8 cellular contexts compared by ENCODE assay signal in the genomic region with DNA sequence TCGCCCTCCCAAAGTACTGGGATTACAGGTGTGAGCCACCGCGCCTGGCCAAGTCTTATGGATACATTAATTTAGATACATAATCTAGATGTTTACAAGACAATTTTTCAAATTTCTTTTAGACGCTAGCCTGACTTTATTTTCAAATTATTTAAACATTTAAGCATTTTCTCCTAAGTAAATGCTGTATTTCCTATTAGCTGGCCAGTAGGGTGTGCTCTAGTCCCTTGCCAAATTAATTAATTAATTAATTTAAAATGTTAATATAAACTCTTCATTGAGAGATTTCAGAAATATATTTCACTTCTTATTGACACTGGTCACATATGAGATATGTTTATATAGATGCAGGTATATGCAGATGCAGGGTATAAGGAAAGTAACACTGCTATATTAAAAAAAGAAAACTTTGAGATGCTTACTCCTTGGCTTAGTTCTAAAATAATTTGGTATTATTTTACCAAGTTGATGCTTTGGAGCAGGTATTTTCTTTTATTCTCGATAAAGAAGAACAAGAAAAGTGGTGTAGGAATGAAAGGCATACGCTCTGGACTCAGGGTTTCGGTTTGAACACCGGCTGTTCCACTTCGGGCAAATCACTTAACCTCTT. TPM values are rescaled to one million over a fixed set of nuclear protein-coding genes. Genes with fewer than 3 reads are reported as not detected.
DNase-seq lines count a peak whose midpoint lies in the region; ATAC-seq, FAIRE-seq and TF ChIP-seq lines count a peak whose summit lies in the region.
"Had no signal": no experiment of that assay in that cellular context is flagged by ENCODE, and none has a peak within 500 bp of the region (broad histone marks: within the 10 kb centered on the region; RNA-seq: fewer than 3 reads in every experiment).

No MANE protein-coding gene starts in this region.

- no peaks in the 10 kb centered on the region for H3K9me2 ChIP-seq in DOHH2 (replicated peaks; ENCODE audit: control insufficient read depth, low read length)

- no peak overlapping the region for H3K4me3 ChIP-seq in DOHH2 (ENCODE audit: low read length)
- H3K4me3 ChIP-seq: SK-N-MC had no signal

- FAIRE-seq in islet of Langerhans (lab: Jason Lieb, UNC), result peak; percentile 94

- no peak overlapping the region for H3K27ac ChIP-seq in DOHH2 (ENCODE audit: low read depth, low read length)
- H3K27ac ChIP-seq: SK-N-MC had no signal

- no peaks in the 10 kb centered on the region for H4K20me1 ChIP-seq in DOHH2 (ENCODE audit: control insufficient read depth, insufficient read depth, low read depth, low read length)

- no peaks in the 10 kb centered on the region for H3K9me3 ChIP-seq in DOHH2 (ENCODE audit: control insufficient read depth, insufficient read depth, low read length)

- peaks cover 7% of the 10 kb centered on the region for H3K27me3 Mint-ChIP-seq in WTC11 (ENCODE audit: low read depth)

- H3K27me3 ChIP-seq in DOHH2 (ENCODE audit: control insufficient read depth, low read length), result peaks cover 7% of the 10 kb centered on the region; the same call in 1 of the 2 replicates

- H3K36me3 Mint-ChIP-seq in WTC11, result no peaks in the 10 kb centered on the region

- no peaks in the 10 kb centered on the region for H3K79me2 ChIP-seq in DOHH2 (ENCODE audit: control insufficient read depth, low read length)

- H3K4me3 Mint-ChIP-seq in WTC11, result no peak overlapping the region

- H3F3A ChIP-seq in DOHH2 (ENCODE audit: control insufficient read depth, insufficient read depth), result no peaks in the 10 kb centered on the region

- POLR2A ChIA-PET in WTC11 (lab: Charles Lee), result no interaction called here

- no peak overlapping the region for H3K27ac Mint-ChIP-seq in WTC11

- H3K4me1 ChIP-seq in DOHH2 (ENCODE audit: control insufficient read depth, low read length), result peaks cover 3% of the 10 kb centered on the region

- CTCF ChIA-PET in WTC11 (lab: Charles Lee), result interaction anchor here (0.7 to 7.7 kb wide), 10 partner anchors 16 to 318 kb away, joined by 3 to 70 read pairs (median 4); no protein-coding TSS in a partner anchor

- no peaks in the 10 kb centered on the region for H3K36me3 ChIP-seq in DOHH2 (ENCODE audit: control insufficient read depth, low read length)

- H3K4me1 Mint-ChIP-seq in WTC11, result peaks cover 27% of the 10 kb centered on the region

- no peaks in the 10 kb centered on the region for H3K9me3 Mint-ChIP-seq in WTC11

- ATAC-seq in WTC11 (no peak), GM21528 (IDR thresholded peaks at IDR 0.05; ENCODE audit: low FRiP score, unreplicated experiment) (no peak)

- peak; percentile 31 for TF ChIP-seq CTCF in DOHH2 (IDR thresholded peaks at IDR 0.05; ENCODE audit: low read depth, low read length, poor library complexity, severe bottlenecking)
- peak; percentile 30; the same call in 1 of the 2 replicates for TF ChIP-seq CTCF in WTC11 (IDR thresholded peaks at IDR 0.05)

- no peak overlapping the region for H3K4me2 ChIP-seq in DOHH2 (ENCODE audit: low read length)

- DNase-seq in LoVo (ENCODE audit: low spot score), result peak; percentile 64
- DNase-seq in WTC11 (ENCODE audit: low spot score), result no peak
- no peak for DNase-seq in NCI-H1436 treated with DMSO at 0.1 percent for 48 hours (lab: John Stamatoyannopoulos, UW)
- DNase-seq in NCI-H128 (lab: John Stamatoyannopoulos, UW; ENCODE audit: unreplicated experiment), result no peak

TF ChIP-seq in WTC11, 78 proteins besides CTCF, POLR2A, EP300 and RAD21:
- TF ChIP-seq CBFB (CRISPR knock-in tag; IDR thresholded peaks at IDR 0.05; ENCODE audit: low read depth) (no peak), FOXK1 (CRISPR knock-in tag; IDR thresholded peaks at IDR 0.05) (no peak), ELF4 (CRISPR knock-in tag; IDR thresholded peaks at IDR 0.05; ENCODE audit: low read depth) (no peak), CREM (CRISPR knock-in tag; IDR thresholded peaks at IDR 0.05) (no peak)
- TF ChIP-seq, protein P1, sequence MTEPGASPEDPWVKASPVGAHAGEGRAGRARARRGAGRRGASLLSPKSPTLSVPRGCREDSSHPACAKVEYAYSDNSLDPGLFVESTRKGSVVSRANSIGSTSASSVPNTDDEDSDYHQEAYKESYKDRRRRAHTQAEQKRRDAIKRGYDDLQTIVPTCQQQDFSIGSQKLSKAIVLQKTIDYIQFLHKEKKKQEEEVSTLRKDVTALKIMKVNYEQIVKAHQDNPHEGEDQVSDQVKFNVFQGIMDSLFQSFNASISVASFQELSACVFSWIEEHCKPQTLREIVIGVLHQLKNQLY (CRISPR knock-in tag; IDR thresholded peaks at IDR 0.05), result no peak

RNA-seq across cellular contexts. Expression of a gene that starts 5.2 kb away (rescaled TPM):
- 34.5 to 44.6 TPM (median 35.8 TPM) in 3 replicates for total RNA-seq in WTC11 (2021)
